21 cellular contexts compared by ENCODE assay signal in the genomic region with DNA sequence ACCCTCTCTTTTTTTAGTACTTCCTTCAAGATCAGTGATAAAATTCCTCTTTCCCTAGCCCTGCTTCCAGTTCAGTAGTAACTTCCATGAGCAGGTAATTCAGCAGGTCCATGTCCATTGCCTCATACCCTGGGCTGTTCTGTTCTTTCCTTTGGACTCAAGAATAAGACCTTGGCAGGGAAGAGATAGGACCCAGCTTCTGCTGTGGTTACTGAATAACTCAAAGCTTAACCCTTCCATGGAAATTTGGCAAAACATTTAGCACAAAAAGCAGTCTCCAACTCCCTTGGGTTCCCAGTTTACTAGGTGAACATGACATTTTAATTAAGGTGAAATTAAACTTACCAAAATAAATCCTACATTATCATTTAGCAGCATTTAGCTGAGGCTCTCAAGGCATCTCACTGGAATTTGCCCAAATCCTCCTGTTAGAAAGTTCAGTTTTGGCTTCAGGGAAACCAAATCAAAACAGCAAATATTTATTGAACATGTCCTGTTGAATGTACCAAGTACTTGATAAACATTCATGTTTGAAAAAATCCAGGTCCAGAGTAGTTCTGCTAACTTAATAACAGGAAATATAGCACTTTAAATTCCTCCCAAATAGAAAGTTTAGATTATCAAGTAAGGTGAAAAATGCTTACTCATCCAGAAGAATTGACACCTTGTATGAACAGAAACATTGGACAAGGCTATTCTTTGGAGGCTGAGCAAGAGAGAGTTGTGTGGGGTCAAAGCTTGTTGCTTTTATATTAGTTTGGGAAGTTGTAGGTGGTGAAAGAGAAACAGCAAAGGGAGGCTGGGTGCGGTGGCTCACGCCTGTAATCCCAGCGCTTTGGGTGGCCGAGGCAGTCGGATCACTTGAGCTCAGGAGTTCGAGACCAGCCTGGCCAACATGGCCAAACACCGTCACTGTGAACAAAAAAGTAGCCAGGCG. TPM values are rescaled to one million over a fixed set of nuclear protein-coding genes. Genes with fewer than 3 reads are reported as not detected.
DNase-seq lines count a peak whose midpoint lies in the region; ATAC-seq and TF ChIP-seq lines count a peak whose summit lies in the region.
"Had no signal": no experiment of that assay in that cellular context is flagged by ENCODE, and none has a peak within 500 bp of the region (broad histone marks: within the 10 kb centered on the region; RNA-seq: fewer than 3 reads in every experiment).

No MANE protein-coding gene starts in this region.

- peak overlapping the region; percentile 23 for H3K27ac Mint-ChIP-seq in progenitor cell of endocrine pancreas

- peaks cover 10% of the 10 kb centered on the region for H3K4me1 Mint-ChIP-seq in progenitor cell of endocrine pancreas (ENCODE audit: low read depth)

- DNase-seq in left kidney (ENCODE audit: low read depth, low spot score) = peak; percentile 21
- DNase-seq in progenitor cell of endocrine pancreas (ENCODE audit: low spot score, unreplicated experiment) = no peak
- DNase-seq in AG08395 (ENCODE audit: low spot score) = no peak
- DNase-seq in activated naive CD4-positive, alpha-beta T cell (lab: John Stamatoyannopoulos, UW) = no peak
- DNase-seq: ACHN, DMS 273 treated with DMSO at 0.1 percent for 48 hours, DND-41, GM23248, MG63, NCI-H1092, NCI-H1436 treated with DMSO at 0.1 percent for 48 hours, NCI-H2029, NCI-H2171 treated with DMSO at 0.1 percent for 48 hours, Right ventricle myocardium superior had no signal

- no peaks in the 10 kb centered on the region for H3K27me3 Mint-ChIP-seq in progenitor cell of endocrine pancreas

- no peak for ATAC-seq in GM21515 (IDR thresholded peaks at IDR 0.05; ENCODE audit: unreplicated experiment)
- no peak for ATAC-seq in HG03565 (IDR thresholded peaks at IDR 0.05; ENCODE audit: unreplicated experiment)
- ATAC-seq: HCT116 had no signal

- H3K27ac ChIP-seq in C4-2B = peak overlapping the region; percentile 63
- H3K27ac ChIP-seq in VCaP = peak overlapping the region; percentile 74
- H3K27ac ChIP-seq: GM23248 had no signal

- TF ChIP-seq CTCF in C4-2B (conservative IDR thresholded peaks at IDR 0.05) (no peak), VCaP (conservative IDR thresholded peaks at IDR 0.05) (no peak), progenitor cell of endocrine pancreas (IDR thresholded peaks at IDR 0.05; ENCODE audit: unreplicated experiment) (no peak)

- H3K9me3 Mint-ChIP-seq in progenitor cell of endocrine pancreas (ENCODE audit: low read depth) = no peaks in the 10 kb centered on the region

- H3K4me3 Mint-ChIP-seq in progenitor cell of endocrine pancreas (ENCODE audit: low read depth) = no peak overlapping the region

- H3K36me3 Mint-ChIP-seq in progenitor cell of endocrine pancreas (ENCODE audit: insufficient read depth) = peaks cover 4% of the 10 kb centered on the region

RNA-seq across cellular contexts. Expression of a gene that starts 8.4 kb away (rescaled TPM):
- 0.31 TPM in 1 of 2 replicates, not detected in the other for total RNA-seq in progenitor cell of endocrine pancreas
- total RNA-seq: G401, GM23248, OCI-LY7 had no signal

RNA-seq across cellular contexts. Expression of a gene that starts 57.4 kb away (rescaled TPM):
- total RNA-seq in progenitor cell of endocrine pancreas = 12.2 and 14.3 TPM in 2 replicates

RNA-seq across cellular contexts. Expression of a gene that starts 57.8 kb away (rescaled TPM):
- total RNA-seq in progenitor cell of endocrine pancreas = 352 and 423 TPM in 2 replicates
